In genomic region chr12:91884216-91884615, GRCh38 we compare ENCODE assay signal across 21 cellular contexts.
"Had no signal": no experiment of that assay in that cellular context is flagged by ENCODE, and none has a peak within 500 bp of the region (broad histone marks: within the 10 kb centered on the region; RNA-seq: fewer than 3 reads in every experiment).

No MANE protein-coding gene starts in this region.

- H3K27me3 ChIP-seq: esophagus squamous epithelium, gastroesophageal sphincter, neutrophil, right atrium auricular region, stomach, transverse colon had no signal

- H3K36me3 ChIP-seq: esophagus squamous epithelium, gastroesophageal sphincter, lower lobe of right lung, neutrophil, right atrium auricular region, stomach, thoracic aorta, transverse colon had no signal

- H3K27me3 Mint-ChIP-seq: effector memory CD8-positive, alpha-beta T cell; natural killer cell treated with Interleukin-12 subunit alpha and Interleukin-12 subunit beta and Interleukin-15 and Interleukin-18, amount 100 ng/mL, for 72 hours had no signal

- H3K4me3 Mint-ChIP-seq: effector memory CD8-positive, alpha-beta T cell; memory B cell; natural killer cell treated with Interleukin-12 subunit alpha and Interleukin-12 subunit beta and Interleukin-15 and Interleukin-18, amount 100 ng/mL, for 72 hours had no signal

- H3K27ac Mint-ChIP-seq: effector memory CD8-positive, alpha-beta T cell; memory B cell had no signal

- H3K4me3 ChIP-seq: coronary artery, esophagus squamous epithelium, gastroesophageal sphincter, lower lobe of right lung, right atrium auricular region, stomach, thoracic aorta, transverse colon had no signal

- ATAC-seq: effector memory CD8-positive, alpha-beta T cell; gastroesophageal sphincter; left lobe of liver; lower lobe of right lung; natural killer cell treated with Interleukin-12 subunit alpha and Interleukin-12 subunit beta and Interleukin-15 and Interleukin-18, amount 100 ng/mL, for 72 hours had no signal

- H3K9me3 ChIP-seq: esophagus squamous epithelium, gastroesophageal sphincter, lower lobe of right lung, neutrophil, right atrium auricular region, stomach, thoracic aorta, transverse colon had no signal

- H3K9me3 Mint-ChIP-seq: effector memory CD8-positive, alpha-beta T cell; memory B cell had no signal

- H3K36me3 Mint-ChIP-seq: memory B cell; natural killer cell treated with Interleukin-12 subunit alpha and Interleukin-12 subunit beta and Interleukin-15 and Interleukin-18, amount 100 ng/mL, for 72 hours had no signal

- H3K4me1 ChIP-seq: esophagus squamous epithelium, gastroesophageal sphincter, lower lobe of right lung, right atrium auricular region, stomach, transverse colon had no signal

- H3K27ac ChIP-seq: coronary artery, esophagus squamous epithelium, gastroesophageal sphincter, lower lobe of right lung, neutrophil, right atrium auricular region, stomach, thoracic aorta, transverse colon had no signal

- DNase-seq: effector memory CD8-positive, alpha-beta T cell; esophagus squamous epithelium; foreskin fibroblast; glutamatergic neuron; islet precursor cell; lower lobe of right lung; midbrain; small intestine; stimulated activated CD4-positive, alpha-beta T cell treated with anti-CD3 and anti-CD28 coated beads, Interleukin-12 subunit alpha, Interleukin-12 subunit beta, amount 100 ng/mL, for 4 hours; stimulated activated naive CD4-positive, alpha-beta T cell; stomach; substantia nigra; transverse colon had no signal
